10 cellular contexts compared by ENCODE assay signal in genomic region chr20:45300961-45301360, GRCh38. TPM values are rescaled to one million over a fixed set of nuclear protein-coding genes. Genes with fewer than 3 reads are reported as not detected.
DNase-seq lines count a peak whose midpoint lies in the region; FAIRE-seq and TF ChIP-seq lines count a peak whose summit lies in the region.
"Had no signal": no experiment of that assay in that cellular context is flagged by ENCODE, and none has a peak within 500 bp of the region (broad histone marks: within the 10 kb centered on the region; RNA-seq: fewer than 3 reads in every experiment).

No MANE protein-coding gene starts in this region.

- H3K27me3 ChIP-seq in mesenchymal stem cell (ENCODE audit: control insufficient read depth in 1 of 2, insufficient read depth in 1 of 2, low read length in 2 of 2): peaks cover 0 to 29% of the 10 kb centered on the region in 2 experiments
- no peaks in the 10 kb centered on the region for H3K27me3 ChIP-seq in Peyer's patch

- no peaks in the 10 kb centered on the region for H3K79me1 ChIP-seq in mesenchymal stem cell (replicated peaks; ENCODE audit: low read length, poor library complexity, severe bottlenecking)

- H3K4me1 Mint-ChIP-seq in activated T-cell treated with anti-CD3 and anti-CD28 coated beads, Interleukin-2, amount 50 U/mL, for 24 hours (ENCODE audit: low read depth): peaks cover 27% of the 10 kb centered on the region
- H3K4me1 Mint-ChIP-seq: activated naive CD4-positive, alpha-beta T cell treated with anti-CD3 and anti-CD28 coated beads, Interleukin-2, amount 50 U/mL, for 24 hours had no signal

- H3K36me3 Mint-ChIP-seq in activated T-cell treated with anti-CD3 and anti-CD28 coated beads, Interleukin-2, amount 50 U/mL, for 24 hours (ENCODE audit: low read depth): no peaks in the 10 kb centered on the region
- H3K36me3 Mint-ChIP-seq: activated naive CD4-positive, alpha-beta T cell treated with anti-CD3 and anti-CD28 coated beads, Interleukin-2, amount 50 U/mL, for 24 hours had no signal

- peak; percentile 75 for DNase-seq in activated CD8-positive, alpha-beta memory T cell treated with anti-CD3 and anti-CD28 coated beads, Interleukin-2, amount 50 U/mL, for 48 hours
- DNase-seq in activated CD8-positive, alpha-beta memory T cell treated with anti-CD3 and anti-CD28 coated beads for 24 hours: no peak
- peak; percentile 45 for DNase-seq in Jurkat, Clone E6-1 (ENCODE audit: low read depth, low spot score)
- peak; percentile 53 for DNase-seq in activated T-cell treated with anti-CD3 and anti-CD28 coated beads, Interleukin-2, amount 50 U/mL, for 24 hours
- DNase-seq in mesenchymal stem cell (peak; percentile 50), Peyer's patch (no peak), kidney (no peak)
- no peak for DNase-seq in activated CD4-positive, CD25-positive, alpha-beta regulatory T cell treated with anti-CD3 and anti-CD28 coated beads, Interleukin-2, amount 50 U/mL, for 72 hours
- DNase-seq: right lobe of liver had no signal

- FAIRE-seq in kidney (lab: Jason Lieb, UNC): no peak

- H3K18ac ChIP-seq in mesenchymal stem cell (ENCODE audit: low read depth in 1 of 2, low read length in 2 of 2): no peak overlapping the region

- no peak overlapping the region for H3K14ac ChIP-seq in mesenchymal stem cell (ENCODE audit: low read length in 2 of 2)

- H3K9me3 Mint-ChIP-seq in activated T-cell treated with anti-CD3 and anti-CD28 coated beads, Interleukin-2, amount 50 U/mL, for 24 hours: no peaks in the 10 kb centered on the region
- H3K9me3 Mint-ChIP-seq: activated naive CD4-positive, alpha-beta T cell treated with anti-CD3 and anti-CD28 coated beads, Interleukin-2, amount 50 U/mL, for 24 hours had no signal

- WGBS in mesenchymal stem cell: 33% methylated on average over 4 of the region's 4 CpGs

- H2AK5ac ChIP-seq in mesenchymal stem cell (ENCODE audit: low read length, severe bottlenecking): no peak overlapping the region

- TF ChIP-seq CTCF in Peyer's patch (IDR thresholded peaks at IDR 0.05) (peak in 2 of 6 experiments; percentile 8 to 13), kidney (IDR thresholded peaks at IDR 0.05; ENCODE audit: borderline replicate concordance, extremely low read depth, insufficient read depth) (no peak)

- no peak overlapping the region for H3K4me3 Mint-ChIP-seq in activated T-cell treated with anti-CD3 and anti-CD28 coated beads, Interleukin-2, amount 50 U/mL, for 24 hours
- H3K4me3 Mint-ChIP-seq: activated naive CD4-positive, alpha-beta T cell treated with anti-CD3 and anti-CD28 coated beads, Interleukin-2, amount 50 U/mL, for 24 hours had no signal

- H4K8ac ChIP-seq in mesenchymal stem cell (ENCODE audit: low read length): no peak overlapping the region

- H3K27ac ChIP-seq in mesenchymal stem cell (ENCODE audit: low read length, poor library complexity, severe bottlenecking): no peak overlapping the region
- no peak overlapping the region for H3K27ac ChIP-seq in Peyer's patch
- no peak overlapping the region for H3K27ac ChIP-seq in kidney (ENCODE audit: low read depth in 2 of 2, low read length in 2 of 2)
- H3K27ac ChIP-seq: right lobe of liver had no signal

- H3K4me2 ChIP-seq in mesenchymal stem cell (ENCODE audit: low read length, poor library complexity, severe bottlenecking): no peak overlapping the region

- H3K27me3 Mint-ChIP-seq in activated T-cell treated with anti-CD3 and anti-CD28 coated beads, Interleukin-2, amount 50 U/mL, for 24 hours: peaks cover 53% of the 10 kb centered on the region

- H3K4me3 ChIP-seq in Jurkat, Clone E6-1 (ENCODE audit: low read length): no peak overlapping the region
- H3K4me3 ChIP-seq in mesenchymal stem cell (ENCODE audit: insufficient read depth in 1 of 2, low read depth in 1 of 2, low read length in 2 of 2): no peak overlapping the region
- no peak overlapping the region for H3K4me3 ChIP-seq in Peyer's patch
- no peak overlapping the region for H3K4me3 ChIP-seq in kidney (ENCODE audit: low read length in 2 of 2)
- H3K4me3 ChIP-seq: right lobe of liver had no signal

- H3K4me1 ChIP-seq in mesenchymal stem cell (ENCODE audit: control insufficient read depth, insufficient read depth, low read depth, low read length): peaks cover 2% of the 10 kb centered on the region
- no peaks in the 10 kb centered on the region for H3K4me1 ChIP-seq in Peyer's patch
- no peaks in the 10 kb centered on the region for H3K4me1 ChIP-seq in kidney (ENCODE audit: control insufficient read depth in 1 of 2, insufficient read depth in 1 of 2, low read depth in 1 of 2, low read length in 2 of 2)
- H3K4me1 ChIP-seq: right lobe of liver had no signal

- H3K9me3 ChIP-seq in mesenchymal stem cell (ENCODE audit: control insufficient read depth, low read length) (no peaks in the 10 kb centered on the region), Peyer's patch (no peaks in the 10 kb centered on the region), kidney (ENCODE audit: control insufficient read depth in 1 of 2, low read length in 2 of 2) (no peaks in the 10 kb centered on the region)
- H3K9me3 ChIP-seq: right lobe of liver had no signal

- peak overlapping the region in 1 of 2 experiments; percentile 25 for H2BK12ac ChIP-seq in mesenchymal stem cell (ENCODE audit: low read length in 2 of 2)

- H2BK15ac ChIP-seq in mesenchymal stem cell (ENCODE audit: low read depth, poor library complexity, severe bottlenecking): no peak overlapping the region

- no peak overlapping the region for H2BK120ac ChIP-seq in mesenchymal stem cell (ENCODE audit: low read depth, low read length)

- no peak for TF ChIP-seq POLR2A in Peyer's patch (IDR thresholded peaks at IDR 0.05)

- no peak overlapping the region for H2AFZ ChIP-seq in mesenchymal stem cell (ENCODE audit: low read depth, low read length)

- no peak overlapping the region for H3K4ac ChIP-seq in mesenchymal stem cell (ENCODE audit: low read depth in 1 of 2, low read length in 2 of 2)

- H4K91ac ChIP-seq in mesenchymal stem cell (ENCODE audit: low read length): no peak overlapping the region

- intact Hi-C loops in kidney (cut with DNase I): no loop called here

- no peak overlapping the region for H3K9ac ChIP-seq in mesenchymal stem cell (ENCODE audit: low read length)
- H3K9ac ChIP-seq in kidney (ENCODE audit: low read length in 2 of 2): no peak overlapping the region

- no peak overlapping the region for H3K23ac ChIP-seq in mesenchymal stem cell (ENCODE audit: low read length in 2 of 2)

- H2BK5ac ChIP-seq in mesenchymal stem cell (ENCODE audit: low read depth, low read length, poor library complexity, severe bottlenecking): no peak overlapping the region

- H3K36me3 ChIP-seq in mesenchymal stem cell (ENCODE audit: control insufficient read depth in 1 of 2, insufficient read depth in 2 of 2, low read depth in 1 of 2, low read length in 2 of 2) (peaks cover 0 to 5% of the 10 kb centered on the region in 2 experiments), Peyer's patch (no peaks in the 10 kb centered on the region), kidney (ENCODE audit: control insufficient read depth in 1 of 2, insufficient read depth in 2 of 2, low read length in 2 of 2) (no peaks in the 10 kb centered on the region)
- H3K36me3 ChIP-seq: right lobe of liver had no signal

- no peak overlapping the region for H3K27ac Mint-ChIP-seq in activated T-cell treated with anti-CD3 and anti-CD28 coated beads, Interleukin-2, amount 50 U/mL, for 24 hours
- H3K27ac Mint-ChIP-seq: activated naive CD4-positive, alpha-beta T cell treated with anti-CD3 and anti-CD28 coated beads, Interleukin-2, amount 50 U/mL, for 24 hours had no signal

RNA-seq across cellular contexts. Expression of gene RBPJL, which starts 5.7 kb away (rescaled TPM):
- not detected for polyA plus RNA-seq in Jurkat, Clone E6-1 (2012; ENCODE audit: insufficient read depth, insufficient read length)
- not detected for polyA plus RNA-seq in mesenchymal stem cell (2013, experiment 1 of 2)
- not detected for polyA plus RNA-seq in mesenchymal stem cell (2013, experiment 2 of 2)
- total RNA-seq in Peyer's patch: not detected
- not detected for total RNA-seq in kidney
- not detected for polyA plus RNA-seq in kidney (ENCODE audit: insufficient read depth, low read depth, low replicate concordance)
- total RNA-seq: right lobe of liver had no signal

RNA-seq across cellular contexts. Expression of gene MATN4, which starts 7.1 kb away (rescaled TPM):
- not detected for polyA plus RNA-seq in Jurkat, Clone E6-1 (2012; ENCODE audit: insufficient read depth, insufficient read length)
- 0.03 TPM for polyA plus RNA-seq in mesenchymal stem cell (2013, experiment 1 of 2)
- 0.03 TPM for polyA plus RNA-seq in mesenchymal stem cell (2013, experiment 2 of 2)
- total RNA-seq in Peyer's patch: not detected
- 0.19 TPM for total RNA-seq in kidney
- polyA plus RNA-seq in kidney (ENCODE audit: insufficient read depth, low read depth, low replicate concordance): 0.19 TPM
- total RNA-seq: right lobe of liver had no signal

RNA-seq across cellular contexts. Expression of gene SLPI, which starts 46.6 kb away (rescaled TPM):
- polyA plus RNA-seq in Jurkat, Clone E6-1 (2012; ENCODE audit: insufficient read depth, insufficient read length): not detected
- polyA plus RNA-seq in mesenchymal stem cell (2013, experiment 1 of 2): not detected
- polyA plus RNA-seq in mesenchymal stem cell (2013, experiment 2 of 2): not detected
- total RNA-seq in Peyer's patch (10 to 100 TPM in 3 of 4 donors, 1 to 10 TPM in 1; 8.3 to 28.0 (median 17.8) TPM), kidney (3,615 TPM)
- 105 TPM for polyA plus RNA-seq in kidney (ENCODE audit: insufficient read depth, low read depth, low replicate concordance)

RNA-seq across cellular contexts. Expression of gene SDC4, which starts 47.3 kb away (rescaled TPM):
- polyA plus RNA-seq in Jurkat, Clone E6-1 (2012; ENCODE audit: insufficient read depth, insufficient read length): 3.6 TPM
- 42.8 TPM for polyA plus RNA-seq in mesenchymal stem cell (2013, experiment 1 of 2)
- 43.8 TPM for polyA plus RNA-seq in mesenchymal stem cell (2013, experiment 2 of 2)
- 10 to 100 TPM; 21.5 to 49.7 (median 32.5) TPM for total RNA-seq in Peyer's patch
- total RNA-seq in kidney: 397 TPM
- polyA plus RNA-seq in kidney (ENCODE audit: insufficient read depth, low read depth, low replicate concordance): 242 TPM

Comparison
In these comparisons a context has a peak if more than half of its experiments do, and no peak if none do; other contexts are left out.
1. DNase-seq: peak in activated CD8-positive, alpha-beta memory T cell treated with anti-CD3 and anti-CD28 coated beads, Interleukin-2, amount 50 U/mL, for 48 hours (single experiment), Jurkat, Clone E6-1 (single experiment), activated T-cell treated with anti-CD3 and anti-CD28 coated beads, Interleukin-2, amount 50 U/mL, for 24 hours (single experiment) and mesenchymal stem cell (single experiment); none in activated CD8-positive, alpha-beta memory T cell treated with anti-CD3 and anti-CD28 coated beads for 24 hours (single experiment), Peyer's patch (0 of 3), activated CD4-positive, CD25-positive, alpha-beta regulatory T cell treated with anti-CD3 and anti-CD28 coated beads, Interleukin-2, amount 50 U/mL, for 72 hours (single experiment) and kidney (single experiment).
2. RNA of gene SLPI, which starts 46.6 kb away (total RNA-seq): 3,615 TPM in kidney (single experiment); 8.3 to 28.0 TPM in Peyer's patch; every median in the first group is over 100 times any median in the second.